In genomic region chr17:38747385-38748328, GRCh38 we compare ENCODE assay signal across 6 cellular contexts. TPM values are rescaled to one million over a fixed set of nuclear protein-coding genes. Genes with fewer than 3 reads are reported as not detected.
A peak's percentile ranks its signal among the peaks of the same experiment; 100 is the strongest.
DNase-seq lines count a peak whose midpoint lies in the region; ATAC-seq and TF ChIP-seq lines count a peak whose summit lies in the region.

No MANE protein-coding gene starts in this region.

- H3K9me3 Mint-ChIP-seq in H9, result peaks cover 0 to 3% of the 10 kb centered on the region in 2 experiments; a peak in 2 of 5 replicates

- no peak overlapping the region for H4K8ac ChIP-seq in H9 (replicated peaks; ENCODE audit: insufficient read length, low read depth, low read length)

- no peak overlapping the region for H3T11ph ChIP-seq in H9 (ENCODE audit: low read length)

- H3K36me3 ChIP-seq in WERI-Rb-1 (peaks cover 10% of the 10 kb centered on the region), left lung (no peaks in the 10 kb centered on the region)

- H3K27ac Mint-ChIP-seq in H9, result peak overlapping the region; percentile 79 to 95 (median 90); a peak in 4 of 7 replicates

- peaks cover 44% of the 10 kb centered on the region for H3K23me2 ChIP-seq in H9 (ENCODE audit: insufficient read length, low read depth, low read length, poor library complexity, severe bottlenecking)

- no peak overlapping the region for H2AFZ ChIP-seq in H9 (ENCODE audit: low read length)

- no CpG with 5 or more reads among the region's 79 CpGs for WGBS in H9 (ENCODE audit: extremely low coverage, insufficient read length, low lambda C conversion rate)

- intact Hi-C loops in left lung (cut with DNase I), result no loop called here

- DNase-seq in H9 (no peak), WERI-Rb-1 (peak; percentile 56), left lung (peak in 1 of 2 donors; percentile 86), SW480 (ENCODE audit: low spot score) (no peak)

- no peak overlapping the region for H3K23ac ChIP-seq in H9 (ENCODE audit: insufficient read length, low read depth, low read length)

- no peak for ATAC-seq in left lung
- ATAC-seq in GM19395 (IDR thresholded peaks at IDR 0.05; ENCODE audit: unreplicated experiment), result no peak
- ATAC-seq in GM19467 (IDR thresholded peaks at IDR 0.05; ENCODE audit: unreplicated experiment), result no peak

- no peak overlapping the region for H2BK12ac ChIP-seq in H9 (ENCODE audit: insufficient read length, low read depth, low read length)

- no peak overlapping the region for H2BK5ac ChIP-seq in H9 (ENCODE audit: insufficient read length, low read length)

- H3K27ac ChIP-seq in H9 (ENCODE audit: insufficient read length, low read depth, low read length) (no peak overlapping the region), WERI-Rb-1 (peak overlapping the region; percentile 90), left lung (peak overlapping the region; percentile 71 to 79)

- H3K27me3 Mint-ChIP-seq in H9 (ENCODE audit: low read depth), result peaks cover 11% of the 10 kb centered on the region

- no peak overlapping the region for H2AK5ac ChIP-seq in H9 (ENCODE audit: insufficient read length, low read length)

- H4K5ac ChIP-seq in H9 (ENCODE audit: insufficient read length, low read depth, low read length), result no peak overlapping the region

- no peak overlapping the region for H3K4ac ChIP-seq in H9 (ENCODE audit: low read depth, low read length)

- H3K4me1 ChIP-seq in H9 (ENCODE audit: insufficient read depth, low read length), result peaks cover 5% of the 10 kb centered on the region; the same call in 1 of the 2 replicates
- peaks cover 14 to 82% of the 10 kb centered on the region in 2 donors for H3K4me1 ChIP-seq in left lung

- no peaks in the 10 kb centered on the region for H3K27me3 ChIP-seq in H9 (ENCODE audit: insufficient read depth, low read length)
- no peaks in the 10 kb centered on the region for H3K27me3 ChIP-seq in WERI-Rb-1 (ENCODE audit: insufficient read depth, low read depth, severe bottlenecking)
- H3K27me3 ChIP-seq in left lung, result peaks cover 0 to 69% of the 10 kb centered on the region in 2 donors

- TF ChIP-seq CTCF in H9 (conservative IDR thresholded peaks at IDR 0.05) (peak; percentile 40; the same call in 2 of the 3 replicates), WERI-Rb-1 (IDR thresholded peaks at IDR 0.05; ENCODE audit: low read depth, low read length) (peak; percentile 33), left lung (IDR thresholded peaks at IDR 0.05) (no peak)

- peaks cover 50 to 52% of the 10 kb centered on the region in 2 experiments for H3K4me1 Mint-ChIP-seq in H9

- peak overlapping the region; percentile 87 for H3K18ac ChIP-seq in H9 (ENCODE audit: insufficient read length, low read depth, low read length)

- H3K4me2 ChIP-seq in H9 (ENCODE audit: insufficient read depth, insufficient read length, low read length), result peak overlapping the region; percentile 70

- H3K56ac ChIP-seq in H9 (ENCODE audit: insufficient read length, low read depth, low read length), result no peak overlapping the region

- no peaks in the 10 kb centered on the region for H4K20me1 ChIP-seq in H9 (ENCODE audit: control insufficient read depth, insufficient read depth, insufficient read length)

- H3K79me1 ChIP-seq in H9 (ENCODE audit: insufficient read depth, low read depth, low read length, poor library complexity, severe bottlenecking), result no peaks in the 10 kb centered on the region

- H2BK15ac ChIP-seq in H9 (ENCODE audit: low read depth, low read length), result no peak overlapping the region

- H2BK120ac ChIP-seq in H9 (ENCODE audit: low read depth, low read length, poor library complexity, severe bottlenecking), result no peak overlapping the region

- peak overlapping the region; percentile 70 for H3K9ac ChIP-seq in H9 (ENCODE audit: extremely low read depth, insufficient read length, low read length)

- peak overlapping the region; percentile 89 for H3K14ac ChIP-seq in H9 (ENCODE audit: insufficient read depth, low read length)

- H3K4me3 ChIP-seq in WERI-Rb-1 (ENCODE audit: low read depth, low read length) (peak overlapping the region; percentile 61), left lung (peak overlapping the region; percentile 89 to 97)

- H2BK20ac ChIP-seq in H9 (ENCODE audit: low read depth, low read length, poor library complexity, severe bottlenecking), result no peak overlapping the region

- H3K9me3 ChIP-seq in H9 (ENCODE audit: control insufficient read depth, low read depth, low read length) (no peaks in the 10 kb centered on the region), WERI-Rb-1 (ENCODE audit: severe bottlenecking) (no peaks in the 10 kb centered on the region), left lung (no peaks in the 10 kb centered on the region)

- H3K79me2 ChIP-seq in H9 (ENCODE audit: insufficient read depth, low read length), result peaks cover 39% of the 10 kb centered on the region

- peaks cover 2 to 15% (median 13%) of the 10 kb centered on the region in 3 experiments for H3K36me3 Mint-ChIP-seq in H9 (ENCODE audit: insufficient read depth in 1 of 3, low read depth in 3 of 3)

- H4K91ac ChIP-seq in H9 (ENCODE audit: insufficient read length, low read depth, low read length), result no peak overlapping the region

- H3K4me3 Mint-ChIP-seq in H9, result peak overlapping the region; percentile 97

RNA-seq across cellular contexts. Expression of gene PCGF2, which starts 0.5 kb away (rescaled TPM):
- 106 and 116 TPM in 2 replicates for total RNA-seq in H9 (2021)
- 10 to 100 TPM; 40.0 to 49.5 TPM for total RNA-seq in left lung

RNA-seq across cellular contexts. Expression of gene PSMB3, which starts 4.9 kb away (rescaled TPM):
- 242 and 252 TPM in 2 replicates for total RNA-seq in H9 (2021)
- 100 to 1,000 TPM; 123 to 191 TPM for total RNA-seq in left lung

RNA-seq across cellular contexts. Expression of gene CISD3, which starts 17.5 kb away (rescaled TPM):
- total RNA-seq in H9 (2021) (10.7 and 11.2 TPM in 2 replicates), left lung (10 to 100 TPM; 32.9 to 49.2 TPM)

RNA-seq across cellular contexts. Expression of gene MLLT6, which starts 42.6 kb away (rescaled TPM):
- 25.1 and 26.4 TPM in 2 replicates for total RNA-seq in H9 (2021)
- total RNA-seq in left lung, result 100 to 1,000 TPM in 1 of 2 donors, 10 to 100 TPM in 1; 80.0 to 102 TPM

RNA-seq across cellular contexts. Expression of gene PIP4K2B, which starts 51.7 kb away (rescaled TPM):
- total RNA-seq in H9 (2021), result 61.9 and 62.9 TPM in 2 replicates
- 10 to 100 TPM; 39.8 to 43.3 TPM for total RNA-seq in left lung

Comparison
In these comparisons a context has a peak if more than half of its experiments do, and no peak if none do; other contexts are left out.
1. CTCF ChIP-seq: peak in H9 (single experiment) and WERI-Rb-1 (single experiment); none in left lung (0 of 2).